Comparison of ENCODE assay signal across 14 cellular contexts in genomic region chr7:113657603-113658002, GRCh38.
DNase-seq lines count a peak whose midpoint lies in the region; ATAC-seq and TF ChIP-seq lines count a peak whose summit lies in the region.
"Had no signal": no experiment of that assay in that cellular context is flagged by ENCODE, and none has a peak within 500 bp of the region (broad histone marks: within the 10 kb centered on the region; RNA-seq: fewer than 3 reads in every experiment).

No MANE protein-coding gene starts in this region.

- DNase-seq in RPMI8226 (peak; percentile 6), Right ventricle myocardium superior (no peak), GM19240 (ENCODE audit: insufficient read length, low spot score) (no peak), uterus (no peak), WERI-Rb-1 (no peak)
- DNase-seq: activated gamma-delta T cell treated with Interleukin-2 at 50 U/mL for 16 hours, cerebellar nuclear complex, islet precursor cell, NCI-H2171 treated with DMSO at 0.1 percent for 48 hours had no signal

- intact Hi-C loops in Right ventricle myocardium superior (cut with DNase I), result no loop called here
- intact Hi-C loops in uterus (cut with DNase I; ENCODE audit: low total_unique reads), result no loop called here

- H3K4me1 ChIP-seq in uterus, result no peaks in the 10 kb centered on the region

- H3K36me3 ChIP-seq in uterus (no peaks in the 10 kb centered on the region), WERI-Rb-1 (no peaks in the 10 kb centered on the region)

- TF ChIP-seq POLR2A in uterus (IDR thresholded peaks at IDR 0.05), result no peak

- peak; percentile 95 for ATAC-seq in GM18873 (IDR thresholded peaks at IDR 0.05; ENCODE audit: low FRiP score, unreplicated experiment)
- peak; percentile 89 for ATAC-seq in GM21528 (IDR thresholded peaks at IDR 0.05; ENCODE audit: low FRiP score, unreplicated experiment)
- ATAC-seq in HG03108 (IDR thresholded peaks at IDR 0.05; ENCODE audit: unreplicated experiment), result peak; percentile 52
- no peak for ATAC-seq in Right ventricle myocardium superior (ENCODE audit: poor library complexity)
- ATAC-seq: HepG2, WTC11 had no signal

- H3K4me3 ChIP-seq in uterus (no peak overlapping the region), WERI-Rb-1 (ENCODE audit: low read depth, low read length) (no peak overlapping the region)

- H3K27ac ChIP-seq in uterus (no peak overlapping the region), WERI-Rb-1 (no peak overlapping the region)

- H3K27me3 ChIP-seq in uterus, result no peaks in the 10 kb centered on the region
- no peaks in the 10 kb centered on the region for H3K27me3 ChIP-seq in WERI-Rb-1 (ENCODE audit: insufficient read depth, low read depth, severe bottlenecking)

- no peaks in the 10 kb centered on the region for H3K9me3 ChIP-seq in uterus
- no peaks in the 10 kb centered on the region for H3K9me3 ChIP-seq in WERI-Rb-1 (ENCODE audit: severe bottlenecking)

- no peak for TF ChIP-seq CTCF in uterus (IDR thresholded peaks at IDR 0.05)
- TF ChIP-seq CTCF in WERI-Rb-1 (IDR thresholded peaks at IDR 0.05; ENCODE audit: low read depth, low read length), result no peak
